In genomic region chr9:99222416-99223280, GRCh38 we compare ENCODE assay signal across 8 cellular contexts. TPM values are rescaled to one million over a fixed set of nuclear protein-coding genes. Genes with fewer than 3 reads are reported as not detected.
DNase-seq lines count a peak whose midpoint lies in the region; ATAC-seq and TF ChIP-seq lines count a peak whose summit lies in the region.

No MANE protein-coding gene starts in this region.

- H3K14ac ChIP-seq in IMR-90 (replicated peaks; ENCODE audit: low read depth, low read length), result peak overlapping the region; percentile 91
- peak overlapping the region; percentile 67 to 87 for H3K14ac ChIP-seq in mesenchymal stem cell (ENCODE audit: low read length in 2 of 2)

- DNase-seq in IMR-90, result peak; percentile 36
- DNase-seq in chondrocyte (ENCODE audit: low spot score), result no peak
- DNase-seq in mesenchymal stem cell, result no peak
- no peak for DNase-seq in aorta
- DNase-seq in COLO829 (ENCODE audit: low spot score), result no peak
- DNase-seq in SIG-M5 treated with dmso at 0.1 percent for 504 hours (lab: John Stamatoyannopoulos, UW; ENCODE audit: unreplicated experiment), result no peak

- peak overlapping the region in 1 of 2 experiments; percentile 18 for H2BK12ac ChIP-seq in mesenchymal stem cell (ENCODE audit: low read length in 2 of 2)

- intact Hi-C loops in IMR-90 (cut with micrococcal nuclease), result loop anchor here (2.0 to 10.0 kb wide), 5 partner anchors 38 to 598 kb away; partner anchors contain the start of gene NR4A3
- intact Hi-C loops in aorta (cut with DNase I), result loop anchor here in 1 of 2 donors (5.0 kb wide), 1 partner anchor 685 kb away; the partner anchor contains the start of gene STX17

- ATAC-seq in GM19452 (IDR thresholded peaks at IDR 0.05; ENCODE audit: unreplicated experiment), result peak; percentile 25
- peak; percentile 36 for ATAC-seq in IMR-90 (ENCODE audit: low read depth)
- no peak for ATAC-seq in aorta (ENCODE audit: low FRiP score)

- peak overlapping the region; percentile 87 for H3K56ac ChIP-seq in IMR-90 (ENCODE audit: extremely low read depth, insufficient read depth, low read length)

- H3K27ac Mint-ChIP-seq in chondrocyte (ENCODE audit: unreplicated experiment), result peak overlapping the region; percentile 99

- peak overlapping the region; percentile 79 to 85 for H4K8ac ChIP-seq in IMR-90 (ENCODE audit: low read depth in 2 of 2, low read length in 2 of 2)
- peak overlapping the region; percentile 98 for H4K8ac ChIP-seq in mesenchymal stem cell (ENCODE audit: low read length)

- H3K4me1 ChIP-seq in IMR-90 (ENCODE audit: control insufficient read depth, insufficient read depth, low read length) (no peaks in the 10 kb centered on the region; the same call in none of the 2 replicates), mesenchymal stem cell (ENCODE audit: control insufficient read depth, insufficient read depth, low read depth, low read length) (peaks cover 4% of the 10 kb centered on the region), aorta (ENCODE audit: control insufficient read depth in 1 of 2, insufficient read depth in 2 of 2, low read length in 2 of 2) (peaks cover 0 to 3% of the 10 kb centered on the region in 2 donors)

- no peaks in the 10 kb centered on the region for H3K27me3 Mint-ChIP-seq in chondrocyte (ENCODE audit: low read depth)

- H2AK5ac ChIP-seq in IMR-90 (ENCODE audit: low read depth, low read length), result 0 out of 2 replicates have a peak overlapping the region, but pooled peaks have one; percentile 62
- H2AK5ac ChIP-seq in mesenchymal stem cell (ENCODE audit: low read length, severe bottlenecking), result peak overlapping the region; percentile 72

- H2AFZ ChIP-seq in IMR-90 (replicated peaks; ENCODE audit: low read length, poor library complexity), result peak overlapping the region; percentile 97
- peak overlapping the region; percentile 91 for H2AFZ ChIP-seq in mesenchymal stem cell (ENCODE audit: low read depth, low read length)

- dilution Hi-C loops in IMR-90 (cut with HindIII; ENCODE audit: low sequenced_read_pairs, unreplicated experiment), result no loop called here

- peaks cover 20 to 77% of the 10 kb centered on the region in 2 experiments for H3K79me1 ChIP-seq in IMR-90 (ENCODE audit: low read depth in 1 of 2, low read length in 2 of 2)
- peaks cover 13% of the 10 kb centered on the region for H3K79me1 ChIP-seq in mesenchymal stem cell (replicated peaks; ENCODE audit: low read length, poor library complexity, severe bottlenecking)

- no peak for TF ChIP-seq RAD21 in IMR-90 (IDR thresholded peaks at IDR 0.05; ENCODE audit: low read length)

- peaks cover 58% of the 10 kb centered on the region for H3K4me1 Mint-ChIP-seq in chondrocyte (ENCODE audit: low read depth)

- peak overlapping the region; percentile 88 for H3K4me3 Mint-ChIP-seq in chondrocyte (ENCODE audit: unreplicated experiment)

- H4K91ac ChIP-seq in IMR-90 (ENCODE audit: insufficient read depth, low read depth, low read length) (peak overlapping the region; percentile 71), mesenchymal stem cell (ENCODE audit: low read length) (peak overlapping the region; percentile 88)

- H3K4me2 ChIP-seq in IMR-90 (ENCODE audit: low read depth, low read length) (peak overlapping the region; percentile 92), mesenchymal stem cell (ENCODE audit: low read length, poor library complexity, severe bottlenecking) (peak overlapping the region; percentile 74)

- peak overlapping the region; percentile 89 for H2AK9ac ChIP-seq in IMR-90 (replicated peaks; ENCODE audit: low read depth, low read length, poor library complexity)

- no peaks in the 10 kb centered on the region; the same call in 1 of the 2 replicates for H3K9me1 ChIP-seq in IMR-90 (ENCODE audit: insufficient read depth, low read length)

- H3K27ac ChIP-seq in C4-2B (peak overlapping the region; percentile 93), IMR-90 (ENCODE audit: insufficient read depth, low read length) (peak overlapping the region; percentile 98), mesenchymal stem cell (ENCODE audit: low read length, poor library complexity, severe bottlenecking) (peak overlapping the region; percentile 96), aorta (ENCODE audit: low read depth in 1 of 2, low read length in 2 of 2) (peak overlapping the region; percentile 15 to 68)

- H3K23ac ChIP-seq in IMR-90 (ENCODE audit: low read depth, low read length) (peak overlapping the region; percentile 83), mesenchymal stem cell (ENCODE audit: low read length in 2 of 2) (peak overlapping the region in 1 of 2 experiments; percentile 74)

- H3K36me3 Mint-ChIP-seq in chondrocyte (ENCODE audit: low read depth), result peaks cover 17% of the 10 kb centered on the region

- peaks cover 22% of the 10 kb centered on the region for H3K36me3 ChIP-seq in IMR-90 (ENCODE audit: control insufficient read depth, insufficient read depth, low read length)
- H3K36me3 ChIP-seq in mesenchymal stem cell (ENCODE audit: control insufficient read depth in 1 of 2, insufficient read depth in 2 of 2, low read depth in 1 of 2, low read length in 2 of 2), result peaks cover 13 to 51% of the 10 kb centered on the region in 2 experiments
- peaks cover 0 to 7% of the 10 kb centered on the region in 2 donors for H3K36me3 ChIP-seq in aorta (ENCODE audit: control insufficient read depth in 1 of 2, insufficient read depth in 2 of 2, low read length in 1 of 2)

- peak overlapping the region; percentile 74 for H4K5ac ChIP-seq in IMR-90 (ENCODE audit: low read depth, low read length)

- peak; percentile 59 for TF ChIP-seq POLR2A in IMR-90 (IDR thresholded peaks at IDR 0.05; ENCODE audit: low read depth, low read length)

- peaks cover 70% of the 10 kb centered on the region for H4K20me1 ChIP-seq in IMR-90 (ENCODE audit: insufficient read depth, low read length)

- H3K27me3 ChIP-seq in IMR-90 (ENCODE audit: control insufficient read depth, insufficient read depth, low read length) (no peaks in the 10 kb centered on the region), mesenchymal stem cell (ENCODE audit: control insufficient read depth in 1 of 2, insufficient read depth in 1 of 2, low read length in 2 of 2) (no peaks in the 10 kb centered on the region), aorta (ENCODE audit: control insufficient read depth in 1 of 2, insufficient read depth in 2 of 2, low read length in 1 of 2) (no peaks in the 10 kb centered on the region)

- POLR2A ChIA-PET in IMR-90 (lab: Charles Lee; ENCODE audit: unreplicated experiment), result interaction anchor here (0.7 kb wide), 1 partner anchor 10 kb away, joined by 20 read pairs; no protein-coding TSS in a partner anchor

- in situ Hi-C loops in IMR-90 (cut with MboI; ENCODE audit: low sequenced_read_pairs), result no loop called here

- H3K4ac ChIP-seq in IMR-90 (ENCODE audit: low read depth, low read length) (peak overlapping the region; percentile 99), mesenchymal stem cell (ENCODE audit: low read depth in 1 of 2, low read length in 2 of 2) (peak overlapping the region; percentile 83 to 93)

- peak overlapping the region; percentile 73 for H2BK5ac ChIP-seq in IMR-90 (ENCODE audit: low read depth, low read length, poor library complexity, severe bottlenecking)
- no peak overlapping the region for H2BK5ac ChIP-seq in mesenchymal stem cell (ENCODE audit: low read depth, low read length, poor library complexity, severe bottlenecking)

- no peaks in the 10 kb centered on the region for H3K9me3 Mint-ChIP-seq in chondrocyte (ENCODE audit: low read depth)

- 12% methylated on average over 15 of the region's 30 CpGs; no CpG with 5 or more reads in 1 of the 2 experiments for WGBS in IMR-90 (ENCODE audit: extremely low coverage in 2 of 2, insufficient read length in 1 of 2), 2 experiments
- 13% methylated on average over 30 of the region's 30 CpGs for WGBS in mesenchymal stem cell
- WGBS in aorta, 2 donors, result 5 to 6% methylated on average over 30 of the region's 30 CpGs

- H2BK15ac ChIP-seq in IMR-90 (ENCODE audit: low read depth, low read length), result no peak overlapping the region
- H2BK15ac ChIP-seq in mesenchymal stem cell (ENCODE audit: low read depth, poor library complexity, severe bottlenecking), result peak overlapping the region; percentile 91

- H2BK120ac ChIP-seq in IMR-90 (ENCODE audit: low read depth, low read length) (no peak overlapping the region), mesenchymal stem cell (ENCODE audit: low read depth, low read length) (peak overlapping the region; percentile 90)

- CTCF ChIA-PET in IMR-90 (lab: Yijun Ruan, JAX), result interaction anchor here (0.5 to 2.4 kb wide), 5 partner anchors 10 to 1479 kb away, joined by 3 to 12 read pairs (median 4); no protein-coding TSS in a partner anchor

- H3K9ac ChIP-seq in IMR-90 (ENCODE audit: low read depth, low read length) (peak overlapping the region; percentile 97), mesenchymal stem cell (ENCODE audit: low read length) (peak overlapping the region; percentile 99)

- H3K9me3 ChIP-seq in IMR-90 (ENCODE audit: control insufficient read depth, insufficient read depth, low read length) (no peaks in the 10 kb centered on the region), mesenchymal stem cell (ENCODE audit: control insufficient read depth, low read length) (no peaks in the 10 kb centered on the region), aorta (ENCODE audit: control insufficient read depth, low read length) (no peaks in the 10 kb centered on the region)

- H3K4me3 ChIP-seq in IMR-90 (ENCODE audit: insufficient read depth, low read depth, low read length), result peak overlapping the region; percentile 92
- H3K4me3 ChIP-seq in mesenchymal stem cell (ENCODE audit: insufficient read depth in 1 of 2, low read depth in 1 of 2, low read length in 2 of 2), result peak overlapping the region; percentile 94 to 100
- peak overlapping the region; percentile 62 to 68 for H3K4me3 ChIP-seq in aorta (ENCODE audit: low read length in 2 of 2)

- H3K18ac ChIP-seq in IMR-90 (ENCODE audit: low read depth, low read length) (no peak overlapping the region; the same call in 1 of the 2 replicates), mesenchymal stem cell (ENCODE audit: low read depth in 1 of 2, low read length in 2 of 2) (peak overlapping the region; percentile 92 to 97)

- no peak overlapping the region for H2BK20ac ChIP-seq in IMR-90 (ENCODE audit: low read depth, low read length)

- no peak for TF ChIP-seq CTCF in C4-2B (conservative IDR thresholded peaks at IDR 0.05)
- no peak for TF ChIP-seq CTCF in IMR-90 (conservative IDR thresholded peaks at IDR 0.05; ENCODE audit: low read depth, low read length)
- peak; percentile 40 for TF ChIP-seq CTCF in chondrocyte (IDR thresholded peaks at IDR 0.05)

- BruUV-seq in IMR-90 (replicated peaks; lab: Mats Ljungman, UMichigan), result TSS peak; percentile 75

RNA-seq across cellular contexts. Expression of gene SEC61B, which starts 0.6 kb away (rescaled TPM):
- 180 and 184 TPM in 2 replicates for total RNA-seq in IMR-90 (2012; rRNA removed)
- polyA plus RNA-seq in IMR-90 (2012; rRNA removed), result 281 and 285 TPM in 2 replicates
- polyA plus RNA-seq in IMR-90 (2012; cell fraction: cytosol; rRNA removed), result 432 and 436 TPM in 2 replicates
- polyA plus RNA-seq in IMR-90 (2012; cell fraction: nucleus; rRNA removed; ENCODE audit: low replicate concordance), result 116 and 149 TPM in 2 replicates
- 167 to 218 TPM (median 181 TPM) in 3 replicates for total RNA-seq in chondrocyte
- 670 TPM for polyA plus RNA-seq in mesenchymal stem cell (2013, experiment 1 of 2)
- 669 TPM for polyA plus RNA-seq in mesenchymal stem cell (2013, experiment 2 of 2)
- total RNA-seq in aorta, result 100 to 1,000 TPM in 1 of 2 donors, 10 to 100 TPM in 1; 95.0 to 111 TPM
- 100 to 1,000 TPM; 201 to 288 TPM for polyA plus RNA-seq in aorta

RNA-seq across cellular contexts. Expression of gene ALG2, which starts 0.9 kb away (rescaled TPM):
- 33.9 and 38.4 TPM in 2 replicates for total RNA-seq in IMR-90 (2012; rRNA removed)
- 35.1 and 36.4 TPM in 2 replicates for polyA plus RNA-seq in IMR-90 (2012; rRNA removed)
- polyA plus RNA-seq in IMR-90 (2012; cell fraction: cytosol; rRNA removed), result 28.1 and 31.3 TPM in 2 replicates
- polyA plus RNA-seq in IMR-90 (2012; cell fraction: nucleus; rRNA removed; ENCODE audit: low replicate concordance), result 20.4 and 43.6 TPM in 2 replicates
- 32.2 to 34.3 TPM (median 33.9 TPM) in 3 replicates for total RNA-seq in chondrocyte
- 42.9 TPM for polyA plus RNA-seq in mesenchymal stem cell (2013, experiment 1 of 2)
- polyA plus RNA-seq in mesenchymal stem cell (2013, experiment 2 of 2), result 44.0 TPM
- 10 to 100 TPM; 22.2 to 24.1 TPM for total RNA-seq in aorta
- polyA plus RNA-seq in aorta, result 10 to 100 TPM; 15.4 to 16.2 TPM

Comparison
In these comparisons a context has a peak if more than half of its experiments do, and no peak if none do; other contexts are left out.
1. H3K27ac ChIP-seq: peak in every context shown above with its lines; median percentile 98 in IMR-90; 96 in mesenchymal stem cell; 93 in C4-2B; 42 in aorta.